ENCODE assay signal across 9 cellular contexts in the genomic region with DNA sequence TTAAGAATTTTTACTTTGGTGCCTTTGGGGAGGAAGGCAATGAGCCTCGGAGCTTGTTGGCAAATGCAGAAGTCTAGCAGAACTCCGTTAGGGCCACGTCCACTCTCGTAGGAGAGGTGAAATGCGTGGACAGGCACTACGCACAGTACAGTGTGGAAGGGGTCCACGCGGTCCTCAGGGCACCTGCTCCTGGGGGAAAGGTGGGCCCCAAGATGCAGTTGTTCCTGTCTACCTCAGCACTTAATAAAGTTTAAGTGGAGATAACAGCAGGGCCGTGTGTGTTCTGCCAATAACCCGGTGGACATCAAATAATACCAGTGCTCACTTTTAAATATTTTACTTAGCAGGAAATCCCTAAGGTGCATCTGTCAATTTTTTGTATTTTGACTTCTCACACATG. TPM values are rescaled to one million over a fixed set of nuclear protein-coding genes. Genes with fewer than 3 reads are reported as not detected.
DNase-seq lines count a peak whose midpoint lies in the region; ATAC-seq and TF ChIP-seq lines count a peak whose summit lies in the region.
"Had no signal": no experiment of that assay in that cellular context is flagged by ENCODE, and none has a peak within 500 bp of the region (broad histone marks: within the 10 kb centered on the region; RNA-seq: fewer than 3 reads in every experiment).

No MANE protein-coding gene starts in this region.

- peaks cover 46% of the 10 kb centered on the region for H4K20me1 ChIP-seq in SK-N-SH (ENCODE audit: insufficient read depth)
- peaks cover 34% of the 10 kb centered on the region for H4K20me1 ChIP-seq in hepatocyte (ENCODE audit: insufficient read depth, poor library complexity, severe bottlenecking)

- H3K9me2 ChIP-seq in SK-N-SH (no peaks in the 10 kb centered on the region), hepatocyte (replicated peaks; ENCODE audit: insufficient read depth) (no peaks in the 10 kb centered on the region)

- peaks cover 12% of the 10 kb centered on the region for H3K27me3 Mint-ChIP-seq in activated CD4-positive, alpha-beta memory T cell treated with anti-CD3 and anti-CD28 coated beads, Interleukin-2, amount 10 ng/mL, durations not matched to agents 7 days and 5 days
- H3K27me3 Mint-ChIP-seq in stimulated activated memory B cell treated with anti-CD40 and anti-IgM and Interleukin-4, amounts not matched to agents 10 μg/mL and 1 μg/mL and 100 μg/mL, for 72 hours, result peaks cover 16% of the 10 kb centered on the region

- TF ChIP-seq CTCF in SK-N-SH (IDR thresholded peaks at IDR 0.05), result no peak
- no peak for TF ChIP-seq CTCF in hepatocyte (IDR thresholded peaks at IDR 0.05; ENCODE audit: poor library complexity)

- no peaks in the 10 kb centered on the region for H3K27me3 ChIP-seq in SK-N-SH (ENCODE audit: insufficient read depth)
- no peaks in the 10 kb centered on the region for H3K27me3 ChIP-seq in hepatocyte

- H3K4me3 ChIP-seq in SK-N-SH (ENCODE audit: low read depth in 2 of 2, low read length in 1 of 2), result peak overlapping the region; percentile 70 to 81
- peak overlapping the region; percentile 44 for H3K4me3 ChIP-seq in hepatocyte

- POLR2A ChIA-PET in SK-N-SH (lab: Yijun Ruan, JAX), result no interaction called here
- POLR2A ChIA-PET in activated CD4-positive, alpha-beta memory T cell treated with anti-CD3 and anti-CD28 coated beads, Interleukin-2, amount 10 ng/mL, durations not matched to agents 7 days and 5 days (lab: Charles Lee), result no interaction called here

- 63% methylated on average over 10 of the region's 10 CpGs for WGBS in SK-N-SH (ENCODE audit: low lambda C conversion rate)
- 43% methylated on average over 10 of the region's 10 CpGs for WGBS in hepatocyte (ENCODE audit: low lambda C conversion rate, missing lambda C conversion rate)

- H2AFZ ChIP-seq in SK-N-SH (ENCODE audit: low read depth), result no peak overlapping the region
- no peak overlapping the region for H2AFZ ChIP-seq in hepatocyte

- CTCF ChIA-PET in SK-N-SH (lab: Yijun Ruan, JAX), result interaction anchor here (0.6 to 3.1 kb wide), 3 partner anchors 26 to 140 kb away, joined by 3 to 7 read pairs (median 3); a partner anchor contains a TSS
- CTCF ChIA-PET in activated CD4-positive, alpha-beta memory T cell treated with anti-CD3 and anti-CD28 coated beads, Interleukin-2, amount 10 ng/mL, durations not matched to agents 7 days and 5 days (lab: Charles Lee), result no interaction called here

- ATAC-seq in SK-N-SH treated with all-trans-retinoic acid at 6 μM for 48 hours (no peak), HG02970 (IDR thresholded peaks at IDR 0.05; ENCODE audit: low FRiP score, unreplicated experiment) (no peak)
- ATAC-seq in stimulated activated memory B cell treated with anti-CD40 and anti-IgM and Interleukin-4, amounts not matched to agents 10 μg/mL and 1 μg/mL and 100 μg/mL, for 72 hours, result no peak

- TF ChIP-seq RAD21 in SK-N-SH (IDR thresholded peaks at IDR 0.05; ENCODE audit: low read length), result no peak

- DNase-seq in SK-N-SH (no peak), hepatocyte (ENCODE audit: low spot score) (no peak), NCI-H526 (lab: John Stamatoyannopoulos, UW) (no peak), AG20443 (ENCODE audit: low spot score) (no peak)
- no peak for DNase-seq in activated CD4-positive, alpha-beta memory T cell treated with anti-CD3 and anti-CD28 coated beads, Interleukin-2, amount 10 ng/mL, durations not matched to agents 7 days and 5 days
- DNase-seq: NCI-H510A treated with DMSO at 0.1 percent for 48 hours had no signal

- H3K9ac ChIP-seq in SK-N-SH, result peak overlapping the region; percentile 68; the same call in 1 of the 2 replicates

- no peak overlapping the region for H3K27ac ChIP-seq in SK-N-SH (ENCODE audit: low read depth in 2 of 2, low read length in 1 of 2)
- H3K27ac ChIP-seq in hepatocyte, result no peak overlapping the region

- peak overlapping the region; percentile 70 for H3K4me3 Mint-ChIP-seq in activated CD4-positive, alpha-beta memory T cell treated with anti-CD3 and anti-CD28 coated beads, Interleukin-2, amount 10 ng/mL, durations not matched to agents 7 days and 5 days
- peak overlapping the region; percentile 79 for H3K4me3 Mint-ChIP-seq in stimulated activated memory B cell treated with anti-CD40 and anti-IgM and Interleukin-4, amounts not matched to agents 10 μg/mL and 1 μg/mL and 100 μg/mL, for 72 hours

- peaks cover 20% of the 10 kb centered on the region for H3F3A ChIP-seq in SK-N-SH (replicated peaks; ENCODE audit: insufficient read depth)

- no peak overlapping the region for H3K27ac Mint-ChIP-seq in activated CD4-positive, alpha-beta memory T cell treated with anti-CD3 and anti-CD28 coated beads, Interleukin-2, amount 10 ng/mL, durations not matched to agents 7 days and 5 days
- H3K27ac Mint-ChIP-seq in stimulated activated memory B cell treated with anti-CD40 and anti-IgM and Interleukin-4, amounts not matched to agents 10 μg/mL and 1 μg/mL and 100 μg/mL, for 72 hours, result peak overlapping the region; percentile 37

- TF ChIP-seq EP300 in SK-N-SH (IDR thresholded peaks at IDR 0.05; ENCODE audit: borderline replicate concordance in 1 of 2, low read depth in 1 of 2, low read length in 1 of 2), result no peak

- no peaks in the 10 kb centered on the region for H3K9me3 Mint-ChIP-seq in activated CD4-positive, alpha-beta memory T cell treated with anti-CD3 and anti-CD28 coated beads, Interleukin-2, amount 10 ng/mL, durations not matched to agents 7 days and 5 days
- no peaks in the 10 kb centered on the region for H3K9me3 Mint-ChIP-seq in stimulated activated memory B cell treated with anti-CD40 and anti-IgM and Interleukin-4, amounts not matched to agents 10 μg/mL and 1 μg/mL and 100 μg/mL, for 72 hours

- H3K9me3 ChIP-seq in SK-N-SH (no peaks in the 10 kb centered on the region), hepatocyte (ENCODE audit: low read depth) (no peaks in the 10 kb centered on the region)

- H3K4me1 Mint-ChIP-seq in activated CD4-positive, alpha-beta memory T cell treated with anti-CD3 and anti-CD28 coated beads, Interleukin-2, amount 10 ng/mL, durations not matched to agents 7 days and 5 days, result peaks cover 31% of the 10 kb centered on the region
- H3K4me1 Mint-ChIP-seq in stimulated activated memory B cell treated with anti-CD40 and anti-IgM and Interleukin-4, amounts not matched to agents 10 μg/mL and 1 μg/mL and 100 μg/mL, for 72 hours, result peaks cover 46% of the 10 kb centered on the region

- peaks cover 8% of the 10 kb centered on the region for H3K36me3 Mint-ChIP-seq in activated CD4-positive, alpha-beta memory T cell treated with anti-CD3 and anti-CD28 coated beads, Interleukin-2, amount 10 ng/mL, durations not matched to agents 7 days and 5 days (ENCODE audit: low read depth)
- no peaks in the 10 kb centered on the region for H3K36me3 Mint-ChIP-seq in stimulated activated memory B cell treated with anti-CD40 and anti-IgM and Interleukin-4, amounts not matched to agents 10 μg/mL and 1 μg/mL and 100 μg/mL, for 72 hours

- H3K4me2 ChIP-seq in SK-N-SH (peak overlapping the region; percentile 86), hepatocyte (peak overlapping the region; percentile 96)

- H3K79me2 ChIP-seq in SK-N-SH (ENCODE audit: insufficient read depth) (peaks cover 61% of the 10 kb centered on the region), hepatocyte (peaks cover 59% of the 10 kb centered on the region)

- H3K36me3 ChIP-seq in SK-N-SH (replicated peaks in 1 of 2; ENCODE audit: control insufficient read depth in 1 of 2, insufficient read depth in 2 of 2, low read length in 1 of 2), result peaks cover 0 to 6% of the 10 kb centered on the region in 2 experiments
- no peaks in the 10 kb centered on the region for H3K36me3 ChIP-seq in hepatocyte (replicated peaks; ENCODE audit: insufficient read depth, low read depth)

- H3K4me1 ChIP-seq in SK-N-SH (ENCODE audit: control insufficient read depth in 1 of 2, insufficient read depth in 2 of 2, low read depth in 1 of 2, low read length in 1 of 2), result peaks cover 18 to 20% of the 10 kb centered on the region in 2 experiments
- peaks cover 24% of the 10 kb centered on the region for H3K4me1 ChIP-seq in hepatocyte (ENCODE audit: insufficient read depth)

TF ChIP-seq in SK-N-SH treated with all-trans-retinoic acid at 6 μM for 48 hours, 23 proteins besides CTCF, POLR2A, EP300 and RAD21 (continues in another document):
- TF ChIP-seq ZFP3 (CRISPR knock-in tag; IDR thresholded peaks at IDR 0.05), result no peak

RNA-seq across cellular contexts. Expression of a gene that starts 1.8 kb away (rescaled TPM):
- polyA plus RNA-seq in SK-N-SH (2012; rRNA removed) (20.5 and 24.8 TPM in 2 replicates), hepatocyte (72.8 and 81.0 TPM in 2 replicates)
- 14.0 and 21.2 TPM in 2 replicates for polyA plus RNA-seq in SK-N-SH (2012; cell fraction: cytosol; rRNA removed)
- polyA plus RNA-seq in SK-N-SH (2012; cell fraction: nucleus; rRNA removed), result 60.8 and 64.8 TPM in 2 replicates
- 10 to 100 TPM; 21.2 to 25.4 TPM for total RNA-seq in activated CD4-positive, alpha-beta memory T cell treated with anti-CD3 and anti-CD28 coated beads, Interleukin-2, amount 10 ng/mL, durations not matched to agents 7 days and 5 days
- 39.9 and 47.3 TPM in 2 replicates for total RNA-seq in hepatocyte

RNA-seq across cellular contexts. Expression of a gene that starts 25.6 kb away (rescaled TPM):
- polyA plus RNA-seq in SK-N-SH (2012; rRNA removed) (53.0 and 56.6 TPM in 2 replicates), hepatocyte (80.5 and 107 TPM in 2 replicates)
- 14.3 and 25.0 TPM in 2 replicates for polyA plus RNA-seq in SK-N-SH (2012; cell fraction: cytosol; rRNA removed)
- polyA plus RNA-seq in SK-N-SH (2012; cell fraction: nucleus; rRNA removed), result 214 and 256 TPM in 2 replicates
- total RNA-seq in activated CD4-positive, alpha-beta memory T cell treated with anti-CD3 and anti-CD28 coated beads, Interleukin-2, amount 10 ng/mL, durations not matched to agents 7 days and 5 days, result 1 to 10 TPM; 3.0 to 3.3 TPM
- total RNA-seq in hepatocyte, result 29.4 and 54.5 TPM in 2 replicates

RNA-seq across cellular contexts. Expression of a gene that starts 30.3 kb away (rescaled TPM):
- polyA plus RNA-seq in SK-N-SH (2012; rRNA removed) (417 and 509 TPM in 2 replicates), hepatocyte (543 and 611 TPM in 2 replicates)
- polyA plus RNA-seq in SK-N-SH (2012; cell fraction: cytosol; rRNA removed), result 206 and 304 TPM in 2 replicates
- polyA plus RNA-seq in SK-N-SH (2012; cell fraction: nucleus; rRNA removed), result 278 and 300 TPM in 2 replicates
- total RNA-seq in activated CD4-positive, alpha-beta memory T cell treated with anti-CD3 and anti-CD28 coated beads, Interleukin-2, amount 10 ng/mL, durations not matched to agents 7 days and 5 days, result 10 to 100 TPM; 33.9 to 34.0 TPM
- total RNA-seq in hepatocyte, result 168 and 227 TPM in 2 replicates

RNA-seq across cellular contexts. Expression of a gene that starts 45.5 kb away (rescaled TPM):
- polyA plus RNA-seq in SK-N-SH (2012; rRNA removed), result 133 and 166 TPM in 2 replicates
- 36.0 and 79.9 TPM in 2 replicates for polyA plus RNA-seq in SK-N-SH (2012; cell fraction: cytosol; rRNA removed)
- 268 and 315 TPM in 2 replicates for polyA plus RNA-seq in SK-N-SH (2012; cell fraction: nucleus; rRNA removed)
- total RNA-seq in activated CD4-positive, alpha-beta memory T cell treated with anti-CD3 and anti-CD28 coated beads, Interleukin-2, amount 10 ng/mL, durations not matched to agents 7 days and 5 days, result 10 to 100 TPM; 59.2 to 59.9 TPM
- 130 and 133 TPM in 2 replicates for total RNA-seq in hepatocyte
- polyA plus RNA-seq in hepatocyte, result 205 and 229 TPM in 2 replicates

RNA-seq across cellular contexts. Expression of a gene that starts 57.0 kb away (rescaled TPM):
- 266 and 320 TPM in 2 replicates for polyA plus RNA-seq in SK-N-SH (2012; rRNA removed)
- 181 and 235 TPM in 2 replicates for polyA plus RNA-seq in SK-N-SH (2012; cell fraction: cytosol; rRNA removed)
- polyA plus RNA-seq in SK-N-SH (2012; cell fraction: nucleus; rRNA removed), result 203 and 269 TPM in 2 replicates
- 10 to 100 TPM; 71.4 to 72.6 TPM for total RNA-seq in activated CD4-positive, alpha-beta memory T cell treated with anti-CD3 and anti-CD28 coated beads, Interleukin-2, amount 10 ng/mL, durations not matched to agents 7 days and 5 days
- 80.0 and 88.1 TPM in 2 replicates for total RNA-seq in hepatocyte
- 126 and 144 TPM in 2 replicates for polyA plus RNA-seq in hepatocyte
